ENCODE assay signal across 22 cellular contexts in the genomic region with DNA sequence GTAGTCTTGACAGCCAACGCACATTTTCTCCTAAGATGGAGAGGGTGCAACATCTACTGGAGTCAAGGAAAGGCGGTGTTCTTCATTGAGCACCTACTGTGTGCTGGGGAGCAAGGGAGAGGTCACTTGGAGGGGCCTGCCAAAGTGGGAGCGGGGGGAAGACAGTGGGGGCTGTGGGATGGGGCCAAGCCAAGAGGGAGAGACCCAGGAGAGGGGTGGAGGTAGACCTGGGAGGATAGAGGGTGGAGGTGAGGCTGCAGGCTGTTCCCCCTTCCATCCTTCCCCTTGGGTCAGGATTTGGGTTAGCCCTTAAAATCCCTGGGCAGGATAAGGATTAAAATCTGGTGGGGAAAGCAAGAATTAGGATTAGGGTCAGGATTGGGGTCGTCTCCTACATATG. TPM values are rescaled to one million over a fixed set of nuclear protein-coding genes. Genes with fewer than 3 reads are reported as not detected.
"Had no signal": no experiment of that assay in that cellular context is flagged by ENCODE, and none has a peak within 500 bp of the region (broad histone marks: within the 10 kb centered on the region; RNA-seq: fewer than 3 reads in every experiment).

No MANE protein-coding gene starts in this region.

- H3K36me3 Mint-ChIP-seq: natural killer cell; stimulated activated memory B cell treated with anti-CD40 and anti-IgM and Interleukin-4, amounts not matched to agents 10 μg/mL and 1 μg/mL and 100 μg/mL, for 72 hours had no signal

- H3K4me3 Mint-ChIP-seq: activated CD4-positive, alpha-beta T cell treated with anti-CD3 and anti-CD28 coated beads, Interleukin-2, amount 10 ng/mL, durations not matched to agents 7 days and 5 days; activated CD8-positive, alpha-beta T cell treated with anti-CD3 and anti-CD28 coated beads, Interleukin-2, amount 10 ng/mL, durations not matched to agents 7 days and 5 days; activated naive CD8-positive, alpha-beta T cell treated with anti-CD3 and anti-CD28 coated beads, Interleukin-2, amount 50 U/mL, for 24 hours; natural killer cell; stimulated activated memory B cell treated with anti-CD40 and anti-IgM and Interleukin-4, amounts not matched to agents 10 μg/mL and 1 μg/mL and 100 μg/mL, for 72 hours had no signal

- H3K9ac ChIP-seq: parathyroid adenoma had no signal

- H3K4me3 ChIP-seq: cardiac muscle cell, hepatocyte, left ventricle myocardium inferior, SK-N-MC, testis had no signal

- H3K27ac Mint-ChIP-seq: activated CD4-positive, alpha-beta T cell treated with anti-CD3 and anti-CD28 coated beads, Interleukin-2, amount 10 ng/mL, durations not matched to agents 7 days and 5 days; activated CD8-positive, alpha-beta T cell treated with anti-CD3 and anti-CD28 coated beads, Interleukin-2, amount 10 ng/mL, durations not matched to agents 7 days and 5 days; activated naive CD8-positive, alpha-beta T cell treated with anti-CD3 and anti-CD28 coated beads, Interleukin-2, amount 50 U/mL, for 24 hours; natural killer cell; stimulated activated memory B cell treated with anti-CD40 and anti-IgM and Interleukin-4, amounts not matched to agents 10 μg/mL and 1 μg/mL and 100 μg/mL, for 72 hours had no signal

- H2AFZ ChIP-seq: hepatocyte, parathyroid adenoma had no signal

- H3K27me3 ChIP-seq: testis had no signal

- H3K4me2 ChIP-seq: hepatocyte had no signal

- H3K27ac ChIP-seq: cardiac muscle cell, hepatocyte, left ventricle myocardium inferior, SK-N-MC, testis, VCaP had no signal

- H3K79me2 ChIP-seq: hepatocyte, parathyroid adenoma had no signal

- H3K9me3 Mint-ChIP-seq: activated CD4-positive, alpha-beta T cell treated with anti-CD3 and anti-CD28 coated beads, Interleukin-2, amount 10 ng/mL, durations not matched to agents 7 days and 5 days; activated naive CD8-positive, alpha-beta T cell treated with anti-CD3 and anti-CD28 coated beads, Interleukin-2, amount 50 U/mL, for 24 hours; natural killer cell; stimulated activated memory B cell treated with anti-CD40 and anti-IgM and Interleukin-4, amounts not matched to agents 10 μg/mL and 1 μg/mL and 100 μg/mL, for 72 hours had no signal

- ATAC-seq: activated CD4-positive, CD25-positive, alpha-beta regulatory T cell treated with anti-CD3 and anti-CD28 coated beads, Interleukin-2, amount 50 U/mL, for 24 hours; activated CD8-positive, alpha-beta T cell treated with anti-CD3 and anti-CD28 coated beads, Interleukin-2, amount 10 ng/mL, durations not matched to agents 7 days and 5 days; activated naive CD8-positive, alpha-beta T cell treated with anti-CD3 and anti-CD28 coated beads, Interleukin-2, amount 50 U/mL, for 24 hours; natural killer cell; sciatic nerve; stimulated activated memory B cell treated with anti-CD40 and anti-IgM and Interleukin-4, amounts not matched to agents 10 μg/mL and 1 μg/mL and 100 μg/mL, for 72 hours had no signal

- H3K9me3 ChIP-seq: left ventricle myocardium inferior, testis had no signal

- DNase-seq: activated CD4-positive, alpha-beta T cell treated with anti-CD3 and anti-CD28 coated beads, Interleukin-2, amount 10 ng/mL, durations not matched to agents 7 days and 5 days; activated CD8-positive, alpha-beta T cell treated with anti-CD3 and anti-CD28 coated beads, Interleukin-2, amount 10 ng/mL, durations not matched to agents 7 days and 5 days; activated naive CD4-positive, alpha-beta T cell; activated naive CD8-positive, alpha-beta T cell treated with anti-CD3 and anti-CD28 coated beads, Interleukin-2, amount 50 U/mL, for 24 hours; activated T-cell treated with anti-CD3 and anti-CD28 coated beads, Interleukin-2, amount 50 U/mL, for 1 hour; effector CD4-positive, alpha-beta T cell; foreskin melanocyte; left ventricle myocardium inferior; midbrain; natural killer cell; small intestine; testis; trophoblast cell had no signal

- H3K36me3 ChIP-seq: cardiac muscle cell, left ventricle myocardium inferior had no signal

RNA-seq across cellular contexts. Expression of a gene that starts 1.7 kb away (rescaled TPM):
- total RNA-seq: activated CD8-positive, alpha-beta T cell treated with anti-CD3 and anti-CD28 coated beads, Interleukin-2, amount 10 ng/mL, durations not matched to agents 7 days and 5 days; left ventricle myocardium inferior; T-helper 2 cell treated with Interferon-gamma antibody and Interleukin-4, amounts not matched to agents 100 ng/mL and 5 ng/mL, for 36 hours had no signal
- polyA plus RNA-seq: cardiac muscle cell had no signal
